Comparison of ENCODE assay signal across 16 cellular contexts in the genomic region with DNA sequence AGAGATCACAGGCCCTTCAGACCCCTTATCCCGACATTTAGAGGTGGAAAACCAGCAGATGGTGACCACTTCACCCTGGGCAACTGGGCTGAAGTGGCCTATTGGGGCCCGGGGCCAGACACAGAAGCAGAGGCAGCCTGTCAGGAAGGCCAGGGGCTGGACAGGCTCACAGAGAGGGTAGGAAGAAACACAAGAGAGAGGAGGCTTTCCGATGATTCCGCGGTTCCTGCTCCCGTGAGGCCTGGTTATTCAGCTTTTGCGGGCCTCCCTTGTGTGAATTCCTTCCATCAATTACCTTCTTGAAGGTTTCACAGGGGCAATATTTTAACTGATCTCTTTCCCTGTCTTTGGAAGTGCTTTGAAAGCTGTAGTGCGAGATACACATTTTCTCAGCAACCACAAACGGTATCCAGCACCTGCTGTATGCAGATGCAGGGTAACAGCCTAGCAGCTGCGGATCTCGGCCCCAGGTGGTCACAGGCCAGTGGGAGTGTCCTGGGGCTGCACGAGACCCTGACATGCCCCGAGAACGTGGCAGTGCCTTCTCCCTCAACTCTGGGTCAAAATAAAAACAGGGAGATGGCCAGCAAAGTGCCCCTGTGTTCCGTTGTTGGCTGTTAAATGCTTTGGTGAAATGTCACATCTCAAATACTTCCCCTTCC. TPM values are rescaled to one million over a fixed set of nuclear protein-coding genes. Genes with fewer than 3 reads are reported as not detected.
DNase-seq lines count a peak whose midpoint lies in the region.
"Had no signal": no experiment of that assay in that cellular context is flagged by ENCODE, and none has a peak within 500 bp of the region (broad histone marks: within the 10 kb centered on the region; RNA-seq: fewer than 3 reads in every experiment).

No MANE protein-coding gene starts in this region.

- H2BK12ac ChIP-seq in neuronal stem cell (ENCODE audit: low read length) = no peak overlapping the region

- H3K36me3 ChIP-seq in Karpas-422 (ENCODE audit: insufficient read depth, low read length) = no peaks in the 10 kb centered on the region
- no peaks in the 10 kb centered on the region for H3K36me3 ChIP-seq in neuronal stem cell (replicated peaks in 1 of 2; ENCODE audit: control insufficient read depth in 2 of 2, insufficient read depth in 2 of 2, low read length in 2 of 2)
- H3K36me3 ChIP-seq: cardiac muscle cell, thoracic aorta had no signal

- no peak overlapping the region for H3K14ac ChIP-seq in neuronal stem cell (ENCODE audit: low read length)

- no peak overlapping the region for H2AFZ ChIP-seq in Karpas-422 (ENCODE audit: low read length)
- peak overlapping the region; percentile 84 for H2AFZ ChIP-seq in neuronal stem cell (ENCODE audit: low read length)

- H3K27ac ChIP-seq in Karpas-422 (ENCODE audit: low read length) = no peak overlapping the region
- H3K27ac ChIP-seq in neuronal stem cell (replicated peaks; ENCODE audit: low read length) = no peak overlapping the region
- H3K27ac ChIP-seq: 22Rv1, cardiac muscle cell, thoracic aorta had no signal

- peaks cover 6% of the 10 kb centered on the region for H3K4me1 ChIP-seq in Karpas-422 (ENCODE audit: low read length)
- H3K4me1 ChIP-seq in neuronal stem cell (ENCODE audit: control insufficient read depth in 2 of 2, insufficient read depth in 1 of 2, low read depth in 1 of 2, low read length in 2 of 2) = peaks cover 10 to 16% of the 10 kb centered on the region in 2 donors

- peak overlapping the region; percentile 35 for H3K4me2 ChIP-seq in Karpas-422 (ENCODE audit: low read depth, low read length, poor library complexity, severe bottlenecking)
- no peak overlapping the region for H3K4me2 ChIP-seq in neuronal stem cell (ENCODE audit: insufficient read depth, low read length, poor library complexity, severe bottlenecking)

- H3K79me2 ChIP-seq in Karpas-422 (ENCODE audit: low read length) = no peaks in the 10 kb centered on the region

- WGBS in neuronal stem cell (ENCODE audit: extremely low coverage in 2 of 2, insufficient read length in 2 of 2, insufficient replicate concordance in 1 of 2), 2 donors = no CpG with 5 or more reads among the region's 15 CpGs

- H3K4me3 ChIP-seq in Karpas-422 (ENCODE audit: low read length) (no peak overlapping the region), neuronal stem cell (ENCODE audit: low read length in 2 of 2) (no peak overlapping the region)
- H3K4me3 ChIP-seq: cardiac muscle cell, thoracic aorta had no signal

- H3K9me2 ChIP-seq in Karpas-422 (replicated peaks; ENCODE audit: insufficient read depth, low read length) = no peaks in the 10 kb centered on the region

- no peak overlapping the region for H2BK120ac ChIP-seq in neuronal stem cell (ENCODE audit: low read depth, low read length)

- no peak overlapping the region for H3K23ac ChIP-seq in neuronal stem cell (ENCODE audit: low read depth, low read length, poor library complexity)

- no peak overlapping the region for H2AK5ac ChIP-seq in neuronal stem cell (ENCODE audit: low read depth, low read length)

- H4K8ac ChIP-seq in neuronal stem cell (ENCODE audit: low read depth, low read length) = no peak overlapping the region

- DNase-seq in DMS 273 (lab: John Stamatoyannopoulos, UW; ENCODE audit: unreplicated experiment) (peak; percentile 48), DMS 273 treated with DMSO at 0.1 percent for 48 hours (lab: John Stamatoyannopoulos, UW) (no peak), Karpas-422 (no peak), SK-N-DZ (ENCODE audit: low spot score) (peak; percentile 57), neuronal stem cell (ENCODE audit: low spot score) (no peak), SKM-1 (lab: John Stamatoyannopoulos, UW; ENCODE audit: unreplicated experiment) (no peak), T1000 (lab: John Stamatoyannopoulos, UW) (no peak), Kasumi-1 (lab: John Stamatoyannopoulos, UW) (no peak)
- DNase-seq: activated CD4-positive, alpha-beta memory T cell treated with anti-CD3 and anti-CD28 coated beads, Interleukin-2, amount 10 ng/mL, durations not matched to agents 7 days and 5 days; activated gamma-delta T cell treated with Interleukin-2 at 50 U/mL for 16 hours; HCEC 1CT; head of caudate nucleus; T-helper 17 cell had no signal

- no peak overlapping the region for H4K91ac ChIP-seq in neuronal stem cell (ENCODE audit: low read depth, low read length, poor library complexity)

- peak overlapping the region; percentile 65 for H3K18ac ChIP-seq in neuronal stem cell (ENCODE audit: low read length)

- H2BK15ac ChIP-seq in neuronal stem cell (ENCODE audit: low read length) = no peak overlapping the region

- H3K27me3 ChIP-seq in Karpas-422 (ENCODE audit: low read length) = no peaks in the 10 kb centered on the region
- peaks cover 0 to 15% (median 2%) of the 10 kb centered on the region in 3 experiments for H3K27me3 ChIP-seq in neuronal stem cell (ENCODE audit: control insufficient read depth in 3 of 3, insufficient read depth in 3 of 3, low read depth in 1 of 3, low read length in 3 of 3)
- H3K27me3 ChIP-seq: cardiac muscle cell had no signal

- no peaks in the 10 kb centered on the region for H3K9me3 ChIP-seq in Karpas-422 (ENCODE audit: low read length)
- no peaks in the 10 kb centered on the region for H3K9me3 ChIP-seq in neuronal stem cell (replicated peaks in 1 of 2; ENCODE audit: control insufficient read depth in 2 of 2, insufficient read depth in 1 of 2, low read depth in 1 of 2, low read length in 2 of 2)
- H3K9me3 ChIP-seq: thoracic aorta had no signal

- no peak overlapping the region for H2BK5ac ChIP-seq in neuronal stem cell (ENCODE audit: low read length)

- no peak overlapping the region for H3K4ac ChIP-seq in neuronal stem cell (ENCODE audit: low read length)

- no peaks in the 10 kb centered on the region for H3K79me1 ChIP-seq in neuronal stem cell (ENCODE audit: low read depth, low read length)

- H3K9ac ChIP-seq in Karpas-422 (ENCODE audit: low read length) = no peak overlapping the region
- no peak overlapping the region for H3K9ac ChIP-seq in neuronal stem cell (ENCODE audit: low read depth, low read length, poor library complexity)

- H4K20me1 ChIP-seq in Karpas-422 (ENCODE audit: insufficient read depth, low read depth, low read length) = no peaks in the 10 kb centered on the region

RNA-seq across cellular contexts. Expression of gene CMIP, which starts 11.6 kb away (rescaled TPM):
- 5.0 and 12.7 TPM in 2 replicates for total RNA-seq in Karpas-422 (2014; rRNA removed; shearing (Covaris generic); ENCODE audit: low replicate concordance)
- polyA plus RNA-seq in SK-N-DZ (2014; cell fraction: cytosol; rRNA removed) = 7.1 and 11.8 TPM in 2 replicates
- 4.8 and 16.4 TPM in 2 replicates for polyA plus RNA-seq in SK-N-DZ (2014; cell fraction: nucleus; rRNA removed)
- 29.4 TPM for polyA plus RNA-seq in neuronal stem cell (2013, experiment 1 of 2)
- 31.2 TPM for polyA plus RNA-seq in neuronal stem cell (2013, experiment 2 of 2)

Comparison
In these comparisons a context has a peak if more than half of its experiments do, and no peak if none do; other contexts are left out.
1. DNase-seq: peak in DMS 273 (single experiment) and SK-N-DZ (single experiment); none in DMS 273 treated with DMSO at 0.1 percent for 48 hours (single experiment), Karpas-422 (single experiment), neuronal stem cell (single experiment), SKM-1 (single experiment), T1000 (single experiment) and Kasumi-1 (0 of 2).